In genomic region chr3:190734490-190734889, GRCh38 we compare ENCODE assay signal across 15 cellular contexts.
"Had no signal": no experiment of that assay in that cellular context is flagged by ENCODE, and none has a peak within 500 bp of the region (broad histone marks: within the 10 kb centered on the region; RNA-seq: fewer than 3 reads in every experiment).

No MANE protein-coding gene starts in this region.

- DNase-seq: dermis blood vessel endothelial cell; esophagus squamous epithelium; foreskin fibroblast; glutamatergic neuron; islet precursor cell; natural killer cell; posterior cingulate gyrus; sigmoid colon; stimulated activated naive CD4-positive, alpha-beta T cell; stomach; substantia nigra; trophoblast cell had no signal

- H3K4me3 ChIP-seq: esophagus squamous epithelium, gastroesophageal sphincter, sigmoid colon, skin epidermis, stomach had no signal

- H3K4me1 ChIP-seq: esophagus squamous epithelium, gastroesophageal sphincter, sigmoid colon, stomach had no signal

- ATAC-seq: gastroesophageal sphincter, left lobe of liver, natural killer cell had no signal

- H3K9me3 ChIP-seq: esophagus squamous epithelium, gastroesophageal sphincter, sigmoid colon, stomach had no signal

- H3K36me3 ChIP-seq: esophagus squamous epithelium, gastroesophageal sphincter, sigmoid colon, stomach had no signal

- H3K27ac ChIP-seq: esophagus squamous epithelium, gastroesophageal sphincter, sigmoid colon, skin epidermis, stomach had no signal

- H3K27me3 ChIP-seq: esophagus squamous epithelium, gastroesophageal sphincter, sigmoid colon, stomach had no signal
